In genomic region chr3:194936091-194936490, GRCh38 we compare ENCODE assay signal across 7 cellular contexts.
"Had no signal": no experiment of that assay in that cellular context is flagged by ENCODE, and none has a peak within 500 bp of the region (broad histone marks: within the 10 kb centered on the region; RNA-seq: fewer than 3 reads in every experiment).

No MANE protein-coding gene starts in this region.

- ATAC-seq: GM23338 had no signal

- FAIRE-seq: H1, H54, HTR-8/SVneo had no signal

- H3K27ac Mint-ChIP-seq: GM23338, H9 had no signal

- H3K4me3 ChIP-seq: GM23338 had no signal

- DNase-seq: H9, HCEC 1CT, IMR-90 had no signal

- H3K4me3 Mint-ChIP-seq: GM23338, H9 had no signal
